Comparison of ENCODE assay signal across 11 cellular contexts in genomic region chr9:121322737-121323448, GRCh38. TPM values are rescaled to one million over a fixed set of nuclear protein-coding genes. Genes with fewer than 3 reads are reported as not detected.
DNase-seq lines count a peak whose midpoint lies in the region; TF ChIP-seq lines count a peak whose summit lies in the region.
"Had no signal": no experiment of that assay in that cellular context is flagged by ENCODE, and none has a peak within 500 bp of the region (broad histone marks: within the 10 kb centered on the region; RNA-seq: fewer than 3 reads in every experiment).

No MANE protein-coding gene starts in this region.

- H3K4me3 ChIP-seq in brain microvascular endothelial cell (ENCODE audit: low read depth, low read length) (no peak overlapping the region), mesenchymal stem cell (ENCODE audit: insufficient read depth in 1 of 2, low read depth in 1 of 2, low read length in 2 of 2) (no peak overlapping the region), tibial artery (no peak overlapping the region)

- no peak overlapping the region for H2AFZ ChIP-seq in mesenchymal stem cell (ENCODE audit: low read depth, low read length)

- H3K23ac ChIP-seq in mesenchymal stem cell (ENCODE audit: low read length in 2 of 2), result no peak overlapping the region

- no peak overlapping the region for H3K4me2 ChIP-seq in mesenchymal stem cell (ENCODE audit: low read length, poor library complexity, severe bottlenecking)

- peak overlapping the region; percentile 3 to 93 for H3K4ac ChIP-seq in mesenchymal stem cell (ENCODE audit: low read depth in 1 of 2, low read length in 2 of 2)

- no peaks in the 10 kb centered on the region for H3K27me3 ChIP-seq in brain microvascular endothelial cell (replicated peaks)
- no peaks in the 10 kb centered on the region for H3K27me3 ChIP-seq in mesenchymal stem cell (ENCODE audit: control insufficient read depth in 1 of 2, insufficient read depth in 1 of 2, low read length in 2 of 2)
- H3K27me3 ChIP-seq in tibial artery, result no peaks in the 10 kb centered on the region

- H4K8ac ChIP-seq in mesenchymal stem cell (ENCODE audit: low read length), result no peak overlapping the region

- intact Hi-C loops in tibial artery (cut with DNase I; ENCODE audit: low total_unique reads), result loop anchor here (5.0 kb wide), 1 partner anchor 49 kb away; the partner anchor contains the start of gene STOM

- H4K91ac ChIP-seq in mesenchymal stem cell (ENCODE audit: low read length), result peak overlapping the region; percentile 44

- H3K27ac ChIP-seq in brain microvascular endothelial cell (peak overlapping the region; percentile 90), mesenchymal stem cell (ENCODE audit: low read length, poor library complexity, severe bottlenecking) (peak overlapping the region; percentile 92), tibial artery (peak overlapping the region; percentile 92 to 95)

- H3K9me3 ChIP-seq in mesenchymal stem cell (ENCODE audit: control insufficient read depth, low read length) (no peaks in the 10 kb centered on the region), tibial artery (no peaks in the 10 kb centered on the region)

- peak overlapping the region in 1 of 2 experiments; percentile 75 for H2BK12ac ChIP-seq in mesenchymal stem cell (ENCODE audit: low read length in 2 of 2)

- in situ Hi-C loops in brain microvascular endothelial cell (cut with HindIII; ENCODE audit: low pct_ligation_motif_present, low sequenced_read_pairs), result no loop called here

- peak overlapping the region; percentile 86 for H3K9ac ChIP-seq in mesenchymal stem cell (ENCODE audit: low read length)

- peak overlapping the region; percentile 17 to 58 for H3K18ac ChIP-seq in mesenchymal stem cell (ENCODE audit: low read depth in 1 of 2, low read length in 2 of 2)

- peaks cover 15% of the 10 kb centered on the region for H3K79me1 ChIP-seq in mesenchymal stem cell (replicated peaks; ENCODE audit: low read length, poor library complexity, severe bottlenecking)

- no peak overlapping the region for H2BK120ac ChIP-seq in mesenchymal stem cell (ENCODE audit: low read depth, low read length)

- no peak for TF ChIP-seq CTCF in brain microvascular endothelial cell (IDR thresholded peaks at IDR 0.05; ENCODE audit: low read depth, low read length, missing control alignments)
- no peak for TF ChIP-seq CTCF in tibial artery (IDR thresholded peaks at IDR 0.05)

- WGBS in mesenchymal stem cell, result 94% methylated on average over 9 of the region's 10 CpGs

- no peak overlapping the region for H2BK5ac ChIP-seq in mesenchymal stem cell (ENCODE audit: low read depth, low read length, poor library complexity, severe bottlenecking)

- no peak overlapping the region for H3K14ac ChIP-seq in mesenchymal stem cell (ENCODE audit: low read length in 2 of 2)

- H3K4me1 ChIP-seq in mesenchymal stem cell (ENCODE audit: control insufficient read depth, insufficient read depth, low read depth, low read length) (peaks cover 14% of the 10 kb centered on the region), tibial artery (peaks cover 0 to 96% (median 79%) of the 10 kb centered on the region in 4 donors)

- DNase-seq in SKM-1 treated with dmso at 0.1 percent for 144 hours (lab: John Stamatoyannopoulos, UW; ENCODE audit: unreplicated experiment), result peak; percentile 36
- no peak for DNase-seq in SKM-1 (lab: John Stamatoyannopoulos, UW; ENCODE audit: unreplicated experiment)
- DNase-seq in brain microvascular endothelial cell, result no peak
- DNase-seq in mesenchymal stem cell, result no peak
- peak in 1 of 2 donors; percentile 64 for DNase-seq in tibial artery
- no peak for DNase-seq in activated CD4-positive, alpha-beta T cell treated with anti-CD3 and anti-CD28 coated beads for 4 hours
- DNase-seq in DMS53 (lab: John Stamatoyannopoulos, UW), result no peak
- DNase-seq in CD1c-positive myeloid dendritic cell (ENCODE audit: extremely low spot score), result no peak
- DNase-seq: naive B cell; NCI-H2081 treated with DMSO at 0.1 percent for 48 hours; stimulated activated CD4-positive, alpha-beta T cell treated with anti-CD3 and anti-CD28 coated beads, Interleukin-1b, Interleukin-23, amount 100 ng/mL, for 48 hours had no signal

- no peak overlapping the region for H2BK15ac ChIP-seq in mesenchymal stem cell (ENCODE audit: low read depth, poor library complexity, severe bottlenecking)

- H2AK5ac ChIP-seq in mesenchymal stem cell (ENCODE audit: low read length, severe bottlenecking), result peak overlapping the region; percentile 45

- H3K36me3 ChIP-seq in brain microvascular endothelial cell (replicated peaks), result peaks cover 57% of the 10 kb centered on the region
- peaks cover 66 to 82% of the 10 kb centered on the region in 2 experiments for H3K36me3 ChIP-seq in mesenchymal stem cell (ENCODE audit: control insufficient read depth in 1 of 2, insufficient read depth in 2 of 2, low read depth in 1 of 2, low read length in 2 of 2)
- peaks cover 85 to 92% (median 91%) of the 10 kb centered on the region in 3 donors for H3K36me3 ChIP-seq in tibial artery

RNA-seq across cellular contexts. Expression of gene STOM, which starts 47.2 kb away (rescaled TPM):
- polyA plus RNA-seq in mesenchymal stem cell (2013, experiment 1 of 2), result 298 TPM
- 315 TPM for polyA plus RNA-seq in mesenchymal stem cell (2013, experiment 2 of 2)

RNA-seq across cellular contexts. Expression of gene GSN, which starts 54.9 kb away (rescaled TPM):
- polyA plus RNA-seq in mesenchymal stem cell (2013, experiment 1 of 2), result 196 TPM
- 192 TPM for polyA plus RNA-seq in mesenchymal stem cell (2013, experiment 2 of 2)
